Comparison of ENCODE assay signal across 12 cellular contexts in genomic region chr10:6069101-6069931, GRCh38. TPM values are rescaled to one million over a fixed set of nuclear protein-coding genes. Genes with fewer than 3 reads are reported as not detected.
DNase-seq lines count a peak whose midpoint lies in the region; ATAC-seq, FAIRE-seq and TF ChIP-seq lines count a peak whose summit lies in the region.
"Had no signal": no experiment of that assay in that cellular context is flagged by ENCODE, and none has a peak within 500 bp of the region (broad histone marks: within the 10 kb centered on the region; RNA-seq: fewer than 3 reads in every experiment).

No MANE protein-coding gene starts in this region.

- no peak for ATAC-seq in right lobe of liver
- ATAC-seq: GM23338 had no signal

- H3K9me3 Mint-ChIP-seq in CD8-positive, alpha-beta memory T cell = peaks cover 0 to 1% (median 0%) of the 10 kb centered on the region in 5 donors
- no peaks in the 10 kb centered on the region for H3K9me3 Mint-ChIP-seq in T-helper 2 cell treated with Interferon-gamma antibody and Interleukin-4, amounts not matched to agents 5 μg/mL and 100 μg/mL, for 36 hours
- H3K9me3 Mint-ChIP-seq: central memory CD8-positive, alpha-beta T cell had no signal

- H3K9ac ChIP-seq in kidney (ENCODE audit: low read length in 2 of 2) = no peak overlapping the region

- H3K36me3 Mint-ChIP-seq in CD8-positive, alpha-beta memory T cell = no peaks in the 10 kb centered on the region
- H3K36me3 Mint-ChIP-seq in T-helper 2 cell treated with Interferon-gamma antibody and Interleukin-4, amounts not matched to agents 5 μg/mL and 100 μg/mL, for 36 hours (ENCODE audit: low read depth) = peaks cover 5% of the 10 kb centered on the region

- WGBS in right lobe of liver (ENCODE audit: insufficient coverage, low coverage, low lambda C conversion rate, missing lambda C conversion rate) = 61% methylated on average over 8 of the region's 11 CpGs

- no peaks in the 10 kb centered on the region for H3K27me3 ChIP-seq in CD8-positive, alpha-beta memory T cell (ENCODE audit: insufficient read depth, low read length, poor library complexity, severe bottlenecking)
- no peaks in the 10 kb centered on the region for H3K27me3 ChIP-seq in right lobe of liver

- POLR2A ChIA-PET in CD8-positive, alpha-beta memory T cell (lab: Charles Lee) = no interaction called here

- peak overlapping the region in 1 of 8 donors; percentile 35 for H3K27ac Mint-ChIP-seq in CD8-positive, alpha-beta memory T cell
- H3K27ac Mint-ChIP-seq in T-helper 2 cell treated with Interferon-gamma antibody and Interleukin-4, amounts not matched to agents 5 μg/mL and 100 μg/mL, for 36 hours = peak overlapping the region; percentile 88
- H3K27ac Mint-ChIP-seq: GM23338 had no signal

- intact Hi-C loops in right lobe of liver (cut with DNase I) (no loop called here), kidney (cut with DNase I) (no loop called here)

- no peaks in the 10 kb centered on the region for H3K36me3 ChIP-seq in CD8-positive, alpha-beta memory T cell (ENCODE audit: insufficient read depth, low read length)
- H3K36me3 ChIP-seq in right lobe of liver = no peaks in the 10 kb centered on the region
- no peaks in the 10 kb centered on the region for H3K36me3 ChIP-seq in kidney (ENCODE audit: control insufficient read depth in 1 of 2, insufficient read depth in 2 of 2, low read length in 2 of 2)

- peaks cover 5 to 10% of the 10 kb centered on the region in 2 donors for H3K27me3 Mint-ChIP-seq in CD8-positive, alpha-beta memory T cell
- no peaks in the 10 kb centered on the region for H3K27me3 Mint-ChIP-seq in T-helper 2 cell treated with Interferon-gamma antibody and Interleukin-4, amounts not matched to agents 5 μg/mL and 100 μg/mL, for 36 hours (ENCODE audit: low read depth)

- FAIRE-seq in kidney (lab: Jason Lieb, UNC) = no peak

- H3K9me3 ChIP-seq in CD8-positive, alpha-beta memory T cell (ENCODE audit: low read length) = no peaks in the 10 kb centered on the region
- no peaks in the 10 kb centered on the region for H3K9me3 ChIP-seq in right lobe of liver
- H3K9me3 ChIP-seq in kidney (ENCODE audit: control insufficient read depth in 1 of 2, low read length in 2 of 2) = no peaks in the 10 kb centered on the region

- CTCF ChIA-PET in CD8-positive, alpha-beta memory T cell (lab: Charles Lee) = interaction anchor here (0.7 to 4.5 kb wide), 3 partner anchors 11 to 35 kb away, joined by 3 to 24 read pairs (median 4); no protein-coding TSS in a partner anchor

- H3K27ac ChIP-seq in CD8-positive, alpha-beta memory T cell (ENCODE audit: low read depth, low read length) = no peak overlapping the region
- H3K27ac ChIP-seq in right lobe of liver (no peak overlapping the region), kidney (ENCODE audit: low read depth in 2 of 2, low read length in 2 of 2) (no peak overlapping the region)

- H3K4me1 ChIP-seq in CD8-positive, alpha-beta memory T cell (ENCODE audit: insufficient read depth, low read length) = peaks cover 72% of the 10 kb centered on the region
- H3K4me1 ChIP-seq in right lobe of liver (no peaks in the 10 kb centered on the region), kidney (ENCODE audit: control insufficient read depth in 1 of 2, insufficient read depth in 1 of 2, low read depth in 1 of 2, low read length in 2 of 2) (peaks cover 4 to 8% of the 10 kb centered on the region in 2 donors)

- no peak for TF ChIP-seq POLR2A in right lobe of liver (IDR thresholded peaks at IDR 0.05)

- peak in 1 of 5 donors; percentile 31 for DNase-seq in CD8-positive, alpha-beta memory T cell
- DNase-seq in H4 (ENCODE audit: low spot score) (peak; percentile 40), myocyte (ENCODE audit: low read depth) (peak; percentile 53), right lobe of liver (no peak), NCI-H2081 (lab: John Stamatoyannopoulos, UW) (no peak), kidney (no peak)
- DNase-seq in T-helper 2 cell treated with Interferon-gamma antibody and Interleukin-4, amounts not matched to agents 5 μg/mL and 100 μg/mL, for 36 hours (ENCODE audit: low spot score) = peak; percentile 69
- DNase-seq: stimulated activated CD4-positive, alpha-beta T cell treated with anti-CD3 and anti-CD28 coated beads, Interleukin-4, amount 100 ng/mL, for 4 hours had no signal

- TF ChIP-seq CTCF in right lobe of liver (IDR thresholded peaks at IDR 0.05) (no peak), kidney (IDR thresholded peaks at IDR 0.05; ENCODE audit: borderline replicate concordance, extremely low read depth, insufficient read depth) (no peak)

- H3K4me1 Mint-ChIP-seq in CD8-positive, alpha-beta memory T cell = peaks cover 42 to 79% (median 67%) of the 10 kb centered on the region in 3 donors
- peaks cover 93% of the 10 kb centered on the region for H3K4me1 Mint-ChIP-seq in T-helper 2 cell treated with Interferon-gamma antibody and Interleukin-4, amounts not matched to agents 5 μg/mL and 100 μg/mL, for 36 hours (ENCODE audit: low read depth)
- H3K4me1 Mint-ChIP-seq: GM23338 had no signal

- peak overlapping the region; percentile 33 for H3K4me3 ChIP-seq in CD8-positive, alpha-beta memory T cell (ENCODE audit: low read length)
- H3K4me3 ChIP-seq in right lobe of liver (no peak overlapping the region), kidney (ENCODE audit: low read length in 2 of 2) (no peak overlapping the region)
- H3K4me3 ChIP-seq: GM23338 had no signal

- H3K4me3 Mint-ChIP-seq in CD8-positive, alpha-beta memory T cell = peak overlapping the region in 3 of 7 donors; percentile 25 to 63 (median 32)
- peak overlapping the region; percentile 49 for H3K4me3 Mint-ChIP-seq in T-helper 2 cell treated with Interferon-gamma antibody and Interleukin-4, amounts not matched to agents 5 μg/mL and 100 μg/mL, for 36 hours
- H3K4me3 Mint-ChIP-seq: central memory CD8-positive, alpha-beta T cell; GM23338 had no signal

RNA-seq across cellular contexts. Expression of gene IL2RA, which starts 7.1 kb away (rescaled TPM):
- total RNA-seq in CD8-positive, alpha-beta memory T cell = 1,000 to 10,000 TPM; 1,178 to 1,224 TPM
- polyA plus RNA-seq in CD8-positive, alpha-beta memory T cell = 8.3 TPM
- not detected in 2 replicates for total RNA-seq in H4 (2014; rRNA removed; shearing (Covaris generic))
- total RNA-seq in myocyte (not detected in 2 replicates), right lobe of liver (1 to 10 TPM in 2 of 6 experiments, under 1 TPM in 2, not detected in 2; 0.22 to 3.1 (median 0.97) TPM), kidney (11.9 TPM)
- polyA plus RNA-seq in myocyte (2012) = not detected
- 0.54 TPM for polyA plus RNA-seq in kidney (ENCODE audit: insufficient read depth, low read depth, low replicate concordance)
- total RNA-seq: epithelial cell of proximal tubule, GM23338, pulmonary artery endothelial cell had no signal
- polyA plus RNA-seq: GM23338 had no signal

RNA-seq across cellular contexts. Expression of gene RBM17, which starts 19.5 kb away (rescaled TPM):
- total RNA-seq in CD8-positive, alpha-beta memory T cell = 100 to 1,000 TPM; 269 to 282 TPM
- polyA plus RNA-seq in CD8-positive, alpha-beta memory T cell = 91.8 TPM
- 9.2 and 18.5 TPM in 2 replicates for total RNA-seq in H4 (2014; rRNA removed; shearing (Covaris generic))
- total RNA-seq in myocyte = 28.8 and 41.5 TPM in 2 replicates
- 56.6 TPM for polyA plus RNA-seq in myocyte (2012)
- 10 to 100 TPM; 11.9 to 40.6 (median 28.1) TPM for total RNA-seq in right lobe of liver
- 91.9 TPM for total RNA-seq in kidney
- 46.4 TPM for polyA plus RNA-seq in kidney (ENCODE audit: insufficient read depth, low read depth, low replicate concordance)

Comparison
In these comparisons a context has a peak if more than half of its experiments do, and no peak if none do; other contexts are left out.
1. DNase-seq: peak in H4 (single experiment), T-helper 2 cell treated with Interferon-gamma antibody and Interleukin-4, amounts not matched to agents 5 μg/mL and 100 μg/mL, for 36 hours (single experiment) and myocyte (single experiment); none in right lobe of liver (0 of 3), NCI-H2081 (0 of 2) and kidney (single experiment).
2. RNA of gene IL2RA, which starts 7.1 kb away (total RNA-seq): 1,178 to 1,224 TPM in CD8-positive, alpha-beta memory T cell; 11.9 TPM in kidney (single experiment), 0.22 to 3.1 TPM in right lobe of liver, not detected in H4 and not detected in myocyte; every median in the first group is over 10 times any median in the second.